In the genomic region with DNA sequence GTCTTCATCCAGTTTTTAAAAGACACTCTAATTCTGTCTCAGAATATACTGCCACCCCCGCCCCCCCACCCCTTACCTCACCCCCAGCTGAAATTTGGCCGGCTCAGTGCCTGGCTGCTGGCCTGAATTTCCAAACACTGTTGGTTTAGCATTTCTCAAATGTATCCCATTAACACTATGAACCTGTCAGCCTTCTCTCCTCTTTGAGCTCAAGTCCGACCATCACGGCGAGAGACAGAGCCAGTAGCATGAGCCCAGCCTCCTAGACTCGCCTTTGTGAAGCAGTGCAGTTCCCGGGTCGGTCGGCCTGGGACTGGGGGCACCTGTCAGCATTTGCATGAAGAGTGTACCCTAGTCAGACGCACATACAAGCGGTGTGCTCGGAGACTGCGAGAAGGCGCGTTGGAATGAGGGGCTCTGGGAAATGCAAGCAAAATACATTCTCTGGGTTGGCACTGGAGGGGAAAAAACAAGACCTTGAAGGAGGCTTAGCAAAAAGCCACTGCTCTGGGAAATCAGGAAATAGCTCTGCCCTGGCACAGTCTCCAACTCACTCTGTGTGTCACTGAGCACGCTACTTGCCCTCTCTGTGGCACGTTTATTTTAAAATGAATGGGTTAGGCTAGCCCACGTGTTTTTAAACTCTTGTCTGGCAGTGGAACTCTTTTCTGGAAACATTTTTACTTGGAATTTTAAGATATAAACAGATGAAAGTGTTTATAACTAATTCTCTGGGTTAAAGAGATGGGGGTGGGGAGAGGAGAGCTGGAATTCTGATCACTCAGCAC, we compare ENCODE assay signal across 16 cellular contexts.
"Had no signal": no experiment of that assay in that cellular context is flagged by ENCODE, and none has a peak within 500 bp of the region (broad histone marks: within the 10 kb centered on the region; RNA-seq: fewer than 3 reads in every experiment).

No MANE protein-coding gene starts in this region.

- H3K4me1 ChIP-seq: colonic mucosa, tibial nerve had no signal

- H3K9me3 ChIP-seq: colonic mucosa, lower lobe of right lung, tibial nerve, vagina had no signal

- H3K36me3 ChIP-seq: colonic mucosa, lower lobe of right lung, tibial nerve, vagina had no signal

- H3K27me3 ChIP-seq: colonic mucosa, tibial nerve, vagina had no signal

- DNase-seq: activated T-cell treated with anti-CD3 and anti-CD28 coated beads, Interleukin-2, amount 50 U/mL, for 1 hour; colonic mucosa; dorsolateral prefrontal cortex; effector memory CD8-positive, alpha-beta T cell; lower lobe of right lung; naive thymus-derived CD8-positive, alpha-beta T cell; retina; stimulated activated CD4-positive, alpha-beta T cell treated with anti-CD3 and anti-CD28 coated beads, Interleukin-4, amount 100 ng/mL, for 24 hours; stimulated activated naive CD4-positive, alpha-beta T cell treated with Interleukin-2 at 50 U/mL for 16 hours; T-helper 1 cell had no signal

- FAIRE-seq: keratinocyte, TTC549 had no signal

- H3K4me3 ChIP-seq: colonic mucosa, lower lobe of right lung, tibial nerve, vagina had no signal

- ATAC-seq: activated T-helper 17 cell treated with anti-CD3 and anti-CD28 coated beads, Interleukin-2, amount 50 U/mL, for 72 hours; effector memory CD8-positive, alpha-beta T cell; left lobe of liver; naive thymus-derived CD8-positive, alpha-beta T cell had no signal

- H3K27ac ChIP-seq: colonic mucosa, dorsolateral prefrontal cortex, lower lobe of right lung, tibial nerve, vagina had no signal
